ENCODE assay signal across 8 cellular contexts in genomic region chr1:111197598-111198289, GRCh38. TPM values are rescaled to one million over a fixed set of nuclear protein-coding genes. Genes with fewer than 3 reads are reported as not detected.
DNase-seq lines count a peak whose midpoint lies in the region; ATAC-seq, FAIRE-seq and TF ChIP-seq lines count a peak whose summit lies in the region.

No MANE protein-coding gene starts in this region.

- no peak overlapping the region for H3K4me2 ChIP-seq in neural progenitor cell

- H3K4me1 ChIP-seq in heart right ventricle (peaks cover 0 to 83% (median 6%) of the 10 kb centered on the region in 9 donors), neural progenitor cell (no peaks in the 10 kb centered on the region)

- no peaks in the 10 kb centered on the region for H3F3A ChIP-seq in neural progenitor cell (ENCODE audit: low read depth)

- H4K20me1 ChIP-seq in neural progenitor cell (ENCODE audit: low read depth), result no peaks in the 10 kb centered on the region

- H3K27me3 ChIP-seq in heart right ventricle, result peaks cover 0 to 1% (median 0%) of the 10 kb centered on the region in 7 donors
- H3K27me3 ChIP-seq in bronchial epithelial cell (ENCODE audit: control insufficient read depth, insufficient read depth, low read length), result no peaks in the 10 kb centered on the region
- H3K27me3 ChIP-seq in neural progenitor cell, result no peaks in the 10 kb centered on the region

- H2AFZ ChIP-seq in neural progenitor cell (replicated peaks), result no peak overlapping the region

- H3K4me3 Mint-ChIP-seq in neural progenitor cell, result no peak overlapping the region

- 69 to 73% methylated on average over 6 of the region's 6 CpGs for WGBS in heart right ventricle, 2 donors

- DNase-seq in heart right ventricle (no peak), left ventricle myocardium superior (no peak), T-helper 1 cell (peak; percentile 50 to 74 (median 68)), bronchial epithelial cell (ENCODE audit: low read depth) (no peak), neural progenitor cell (ENCODE audit: low spot score) (peak; percentile 64), C1 segment of cervical spinal cord (lab: John Stamatoyannopoulos, UW) (no peak)

- H3K4me3 ChIP-seq in heart right ventricle, result peak overlapping the region in 1 of 10 donors; percentile 58
- no peak overlapping the region for H3K4me3 ChIP-seq in bronchial epithelial cell (ENCODE audit: low read depth, low read length)
- no peak overlapping the region for H3K4me3 ChIP-seq in neural progenitor cell

- no peaks in the 10 kb centered on the region for H3K79me2 ChIP-seq in neural progenitor cell (ENCODE audit: low read depth)

- intact Hi-C loops in heart right ventricle (cut with DNase I) (no loop called here), left ventricle myocardium superior (cut with micrococcal nuclease) (no loop called here)

- peaks cover 0 to 55% (median 0%) of the 10 kb centered on the region in 9 donors for H3K36me3 ChIP-seq in heart right ventricle
- peaks cover 29% of the 10 kb centered on the region for H3K36me3 ChIP-seq in bronchial epithelial cell (ENCODE audit: control insufficient read depth, insufficient read depth, low read length)
- no peaks in the 10 kb centered on the region for H3K36me3 ChIP-seq in neural progenitor cell

- H3K27ac ChIP-seq in heart right ventricle (peak overlapping the region in 1 of 10 donors; percentile 93), neural progenitor cell (no peak overlapping the region)

- H3K27ac Mint-ChIP-seq in neural progenitor cell, result no peak overlapping the region

- H3K9ac ChIP-seq in neural progenitor cell, result no peak overlapping the region

- peaks cover 2% of the 10 kb centered on the region for H3K4me1 Mint-ChIP-seq in neural progenitor cell

- ATAC-seq in heart right ventricle, result peak in 2 of 8 donors; percentile 30 to 36
- ATAC-seq in left ventricle myocardium superior, result no peak
- ATAC-seq in HG03196 (IDR thresholded peaks at IDR 0.05; ENCODE audit: unreplicated experiment), result no peak
- no peak for ATAC-seq in HG02870 (IDR thresholded peaks at IDR 0.05; ENCODE audit: unreplicated experiment)

- no peaks in the 10 kb centered on the region for H3K36me3 Mint-ChIP-seq in neural progenitor cell

- H3K27me3 Mint-ChIP-seq in neural progenitor cell (ENCODE audit: insufficient read depth, low read depth), result peaks cover 11% of the 10 kb centered on the region

- FAIRE-seq in bronchial epithelial cell (lab: Jason Lieb, UNC), result no peak

- H3K9me3 Mint-ChIP-seq in neural progenitor cell, result no peaks in the 10 kb centered on the region

- H3K9me3 ChIP-seq in heart right ventricle (no peaks in the 10 kb centered on the region), neural progenitor cell (ENCODE audit: low read depth) (no peaks in the 10 kb centered on the region)

- TF ChIP-seq CTCF in heart right ventricle (IDR thresholded peaks at IDR 0.05) (peak in 5 of 9 donors; percentile 7 to 52 (median 19)), bronchial epithelial cell (IDR thresholded peaks at IDR 0.05; ENCODE audit: insufficient read depth, low read length, severe bottlenecking) (peak; percentile 22), neural progenitor cell (IDR thresholded peaks at IDR 0.05) (peak; percentile 57)

RNA-seq across cellular contexts. Expression of gene DENND2D, which starts 2.7 kb away (rescaled TPM):
- total RNA-seq in heart right ventricle, result 10 to 100 TPM in 1 of 10 donors, 1 to 10 TPM in 3, under 1 TPM in 6; 0.46 to 11.9 (median 0.85) TPM
- polyA plus RNA-seq in heart right ventricle, result 1 to 10 TPM; 1.1 to 2.3 TPM
- total RNA-seq in left ventricle myocardium superior, result 1.3 TPM
- 23.7 and 24.3 TPM in 2 replicates for total RNA-seq in bronchial epithelial cell
- total RNA-seq in neural progenitor cell (ENCODE audit: low replicate concordance), result not detected in 2 replicates

RNA-seq across cellular contexts. Expression of gene CHI3L2, which starts 29.8 kb away (rescaled TPM):
- 1 to 10 TPM in 8 of 10 donors, under 1 TPM in 1, not detected in 1; 0.78 to 5.6 (median 2.1) TPM for total RNA-seq in heart right ventricle
- 1 to 10 TPM; 3.4 to 9.4 TPM for polyA plus RNA-seq in heart right ventricle
- total RNA-seq in left ventricle myocardium superior, result 4.7 TPM
- total RNA-seq in bronchial epithelial cell, result 0.26 TPM in 1 of 2 replicates, not detected in the other
- total RNA-seq in neural progenitor cell (ENCODE audit: low replicate concordance), result not detected in 2 replicates

RNA-seq across cellular contexts. Expression of gene CEPT1, which starts 57.7 kb away (rescaled TPM):
- 10 to 100 TPM in 8 of 10 donors, 1 to 10 TPM in 2; 8.5 to 17.2 (median 13.1) TPM for total RNA-seq in heart right ventricle
- polyA plus RNA-seq in heart right ventricle, result 10 to 100 TPM in 1 of 2 donors, 1 to 10 TPM in 1; 6.6 to 19.5 TPM
- 14.4 TPM for total RNA-seq in left ventricle myocardium superior
- 45.6 and 49.5 TPM in 2 replicates for total RNA-seq in bronchial epithelial cell
- 34.6 and 58.9 TPM in 2 replicates for total RNA-seq in neural progenitor cell (ENCODE audit: low replicate concordance)

RNA-seq across cellular contexts. Expression of gene DRAM2, which starts 57.9 kb away (rescaled TPM):
- total RNA-seq in heart right ventricle (10 to 100 TPM; 26.7 to 49.5 (median 34.6) TPM), left ventricle myocardium superior (38.2 TPM), bronchial epithelial cell (81.3 and 93.7 TPM in 2 replicates), neural progenitor cell (ENCODE audit: low replicate concordance) (85.9 and 145 TPM in 2 replicates)
- 10 to 100 TPM; 33.8 to 35.1 TPM for polyA plus RNA-seq in heart right ventricle

Comparison
In these comparisons a context has a peak if more than half of its experiments do, and no peak if none do; other contexts are left out.
1. DNase-seq: peak in T-helper 1 cell (5 of 5) and neural progenitor cell (single experiment); none in heart right ventricle (0 of 2), left ventricle myocardium superior (single experiment), bronchial epithelial cell (single experiment) and C1 segment of cervical spinal cord (0 of 14).
2. Peak in every context shown above with its lines, with median percentiles within 50 percentile points of each other: CTCF ChIP-seq.